In the genomic region with DNA sequence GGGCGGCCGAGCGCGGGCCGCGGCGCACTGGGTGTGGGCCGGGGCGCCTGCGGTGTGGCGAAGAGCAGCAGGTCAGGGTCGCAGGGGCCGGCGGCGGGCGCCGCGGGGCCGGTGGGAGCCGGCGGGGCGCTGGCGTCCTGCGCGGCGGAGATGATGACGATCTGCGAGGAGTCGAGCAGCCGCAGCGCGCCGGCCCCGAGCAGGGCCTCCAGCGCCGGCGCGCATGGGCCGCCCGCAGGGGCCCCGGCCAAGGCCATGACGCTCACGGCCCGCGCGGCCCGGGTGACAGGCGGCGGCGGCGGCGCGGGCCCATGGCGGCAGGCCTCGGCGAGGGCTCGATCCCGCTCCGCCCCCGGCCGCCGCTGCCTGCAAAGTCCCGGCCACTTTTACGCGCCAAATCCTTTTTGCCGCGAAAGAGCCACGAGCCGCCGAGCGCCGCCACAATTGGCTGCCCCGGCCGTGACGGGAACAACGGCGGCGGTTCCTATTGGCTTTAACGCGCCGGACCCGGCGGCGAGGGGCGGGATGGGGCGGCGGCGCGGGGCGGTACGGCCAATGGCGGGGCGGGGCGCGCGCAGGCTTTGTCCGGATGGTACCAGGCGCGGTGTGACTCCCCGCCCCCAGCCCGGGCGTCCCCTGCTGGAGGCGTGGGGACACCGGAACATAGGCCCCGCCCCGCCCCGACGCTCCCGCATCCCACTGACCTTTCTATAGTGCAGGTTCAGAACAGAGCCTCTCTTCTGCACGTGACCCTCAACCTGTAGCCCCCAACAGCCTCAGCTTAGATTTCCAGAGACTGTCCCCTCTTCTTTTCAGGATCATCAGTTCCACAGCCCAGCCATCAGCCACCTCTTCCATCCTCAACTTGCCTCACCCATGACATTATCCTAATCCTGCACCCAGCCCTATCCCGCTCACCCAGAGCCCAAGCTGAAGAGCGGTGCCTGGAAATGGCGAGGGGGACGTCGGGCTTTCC, we compare ENCODE assay signal across 2 cellular contexts.
A peak's percentile ranks its signal among the peaks of the same experiment; 100 is the strongest.
TF ChIP-seq lines count a peak whose summit lies in the region.

A gene with protein sequence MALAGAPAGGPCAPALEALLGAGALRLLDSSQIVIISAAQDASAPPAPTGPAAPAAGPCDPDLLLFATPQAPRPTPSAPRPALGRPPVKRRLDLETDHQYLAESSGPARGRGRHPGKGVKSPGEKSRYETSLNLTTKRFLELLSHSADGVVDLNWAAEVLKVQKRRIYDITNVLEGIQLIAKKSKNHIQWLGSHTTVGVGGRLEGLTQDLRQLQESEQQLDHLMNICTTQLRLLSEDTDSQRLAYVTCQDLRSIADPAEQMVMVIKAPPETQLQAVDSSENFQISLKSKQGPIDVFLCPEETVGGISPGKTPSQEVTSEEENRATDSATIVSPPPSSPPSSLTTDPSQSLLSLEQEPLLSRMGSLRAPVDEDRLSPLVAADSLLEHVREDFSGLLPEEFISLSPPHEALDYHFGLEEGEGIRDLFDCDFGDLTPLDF (minus strand): TSS at position 378 of the 976 bp plus-strand sequence. CDS start 121 bp downstream, at position 257.

TF ChIP-seq in A549, 52 proteins besides CTCF, POLR2A, EP300 and RAD21:
- TF ChIP-seq, protein P1, sequence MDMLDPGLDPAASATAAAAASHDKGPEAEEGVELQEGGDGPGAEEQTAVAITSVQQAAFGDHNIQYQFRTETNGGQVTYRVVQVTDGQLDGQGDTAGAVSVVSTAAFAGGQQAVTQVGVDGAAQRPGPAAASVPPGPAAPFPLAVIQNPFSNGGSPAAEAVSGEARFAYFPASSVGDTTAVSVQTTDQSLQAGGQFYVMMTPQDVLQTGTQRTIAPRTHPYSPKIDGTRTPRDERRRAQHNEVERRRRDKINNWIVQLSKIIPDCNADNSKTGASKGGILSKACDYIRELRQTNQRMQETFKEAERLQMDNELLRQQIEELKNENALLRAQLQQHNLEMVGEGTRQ (IDR thresholded peaks at IDR 0.05): peak; percentile 40
- TF ChIP-seq CHD2 (IDR thresholded peaks at IDR 0.05; ENCODE audit: low read length, partially characterized antibody): no peak
- TF ChIP-seq, protein P2, sequence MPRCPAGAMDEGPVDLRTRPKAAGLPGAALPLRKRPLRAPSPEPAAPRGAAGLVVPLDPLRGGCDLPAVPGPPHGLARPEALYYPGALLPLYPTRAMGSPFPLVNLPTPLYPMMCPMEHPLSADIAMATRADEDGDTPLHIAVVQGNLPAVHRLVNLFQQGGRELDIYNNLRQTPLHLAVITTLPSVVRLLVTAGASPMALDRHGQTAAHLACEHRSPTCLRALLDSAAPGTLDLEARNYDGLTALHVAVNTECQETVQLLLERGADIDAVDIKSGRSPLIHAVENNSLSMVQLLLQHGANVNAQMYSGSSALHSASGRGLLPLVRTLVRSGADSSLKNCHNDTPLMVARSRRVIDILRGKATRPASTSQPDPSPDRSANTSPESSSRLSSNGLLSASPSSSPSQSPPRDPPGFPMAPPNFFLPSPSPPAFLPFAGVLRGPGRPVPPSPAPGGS (IDR thresholded peaks at IDR 0.05): peak; percentile 47; the same call in 1 of the 3 replicates
- peak; percentile 48; the same call in 1 of the 2 replicates for TF ChIP-seq RFX5 (IDR thresholded peaks at IDR 0.05)
- TF ChIP-seq, protein P3, sequence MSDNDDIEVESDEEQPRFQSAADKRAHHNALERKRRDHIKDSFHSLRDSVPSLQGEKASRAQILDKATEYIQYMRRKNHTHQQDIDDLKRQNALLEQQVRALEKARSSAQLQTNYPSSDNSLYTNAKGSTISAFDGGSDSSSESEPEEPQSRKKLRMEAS (IDR thresholded peaks at IDR 0.05): peak; percentile 91
- no peak for TF ChIP-seq TFCP2L1 (CRISPR knock-in tag; IDR thresholded peaks at IDR 0.05)
- peak in 1 of 2 experiments; percentile 60; a peak in 1 of 5 replicates for TF ChIP-seq JUN (IDR thresholded peaks at IDR 0.05)
- TF ChIP-seq, protein P4, sequence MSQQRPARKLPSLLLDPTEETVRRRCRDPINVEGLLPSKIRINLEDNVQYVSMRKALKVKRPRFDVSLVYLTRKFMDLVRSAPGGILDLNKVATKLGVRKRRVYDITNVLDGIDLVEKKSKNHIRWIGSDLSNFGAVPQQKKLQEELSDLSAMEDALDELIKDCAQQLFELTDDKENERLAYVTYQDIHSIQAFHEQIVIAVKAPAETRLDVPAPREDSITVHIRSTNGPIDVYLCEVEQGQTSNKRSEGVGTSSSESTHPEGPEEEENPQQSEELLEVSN (IDR thresholded peaks at IDR 0.05; ENCODE audit: borderline replicate concordance, low read depth): peak; percentile 90
- TF ChIP-seq MYC (IDR thresholded peaks at IDR 0.05; ENCODE audit: borderline replicate concordance, low read length): 0 out of 2 replicates have a peak, but pooled peaks have one; percentile 23
- TF ChIP-seq, protein P5, sequence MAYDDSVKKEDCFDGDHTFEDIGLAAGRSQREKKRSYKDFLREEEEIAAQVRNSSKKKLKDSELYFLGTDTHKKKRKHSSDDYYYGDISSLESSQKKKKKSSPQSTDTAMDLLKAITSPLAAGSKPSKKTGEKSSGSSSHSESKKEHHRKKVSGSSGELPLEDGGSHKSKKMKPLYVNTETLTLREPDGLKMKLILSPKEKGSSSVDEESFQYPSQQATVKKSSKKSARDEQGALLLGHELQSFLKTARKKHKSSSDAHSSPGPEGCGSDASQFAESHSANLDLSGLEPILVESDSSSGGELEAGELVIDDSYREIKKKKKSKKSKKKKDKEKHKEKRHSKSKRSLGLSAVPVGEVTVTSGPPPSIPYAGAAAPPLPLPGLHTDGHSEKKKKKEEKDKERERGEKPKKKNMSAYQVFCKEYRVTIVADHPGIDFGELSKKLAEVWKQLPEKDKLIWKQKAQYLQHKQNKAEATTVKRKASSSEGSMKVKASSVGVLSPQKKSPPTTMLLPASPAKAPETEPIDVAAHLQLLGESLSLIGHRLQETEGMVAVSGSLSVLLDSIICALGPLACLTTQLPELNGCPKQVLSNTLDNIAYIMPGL (CRISPR knock-in tag; IDR thresholded peaks at IDR 0.05; ENCODE audit: borderline replicate concordance): no peak
TF ChIP-seq in A549: peak in this region for 7.

TF ChIP-seq in GM12878, 131 proteins besides CTCF, POLR2A, EP300 and RAD21 (continues in another document):
- TF ChIP-seq NFIC (IDR thresholded peaks at IDR 0.05; ENCODE audit: low read depth, low read length) (no peak), YBX1 (IDR thresholded peaks at IDR 0.05) (no peak), SP1 (IDR thresholded peaks at IDR 0.05; ENCODE audit: low read depth, low read length) (peak; percentile 88), JUNB (IDR thresholded peaks at IDR 0.05) (no peak), RAD51 (IDR thresholded peaks at IDR 0.05) (no peak; the same call in 1 of the 2 replicates), CBX3 (IDR thresholded peaks at IDR 0.05; ENCODE audit: borderline replicate concordance, low read depth) (no peak), HCFC1 (IDR thresholded peaks at IDR 0.05; ENCODE audit: low read length) (no peak), RB1 (IDR thresholded peaks at IDR 0.05; ENCODE audit: borderline replicate concordance) (peak; percentile 99), FOS (IDR thresholded peaks at IDR 0.05; ENCODE audit: borderline replicate concordance, extremely low read depth, insufficient read length) (peak; percentile 36), POU2F2 (IDR thresholded peaks at IDR 0.05; ENCODE audit: borderline replicate concordance, low read depth, low read length) (no peak), ATF7 (IDR thresholded peaks at IDR 0.05; ENCODE audit: low read depth) (no peak), HDGF (IDR thresholded peaks at IDR 0.05) (no peak), RBBP5 (conservative IDR thresholded peaks at IDR 0.05) (no peak), EGR1 (IDR thresholded peaks at IDR 0.05; ENCODE audit: borderline replicate concordance in 1 of 2, low read depth in 2 of 2, low read length in 2 of 2) (peak in 1 of 2 experiments; percentile 67; a peak in 1 of 3 replicates), ZNF217 (IDR thresholded peaks at IDR 0.05) (no peak), KAT2A (conservative IDR thresholded peaks at IDR 0.05; ENCODE audit: control insufficient read depth, low read depth, low read length) (no peak)
- TF ChIP-seq, protein P6, sequence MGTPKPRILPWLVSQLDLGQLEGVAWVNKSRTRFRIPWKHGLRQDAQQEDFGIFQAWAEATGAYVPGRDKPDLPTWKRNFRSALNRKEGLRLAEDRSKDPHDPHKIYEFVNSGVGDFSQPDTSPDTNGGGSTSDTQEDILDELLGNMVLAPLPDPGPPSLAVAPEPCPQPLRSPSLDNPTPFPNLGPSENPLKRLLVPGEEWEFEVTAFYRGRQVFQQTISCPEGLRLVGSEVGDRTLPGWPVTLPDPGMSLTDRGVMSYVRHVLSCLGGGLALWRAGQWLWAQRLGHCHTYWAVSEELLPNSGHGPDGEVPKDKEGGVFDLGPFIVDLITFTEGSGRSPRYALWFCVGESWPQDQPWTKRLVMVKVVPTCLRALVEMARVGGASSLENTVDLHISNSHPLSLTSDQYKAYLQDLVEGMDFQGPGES (IDR thresholded peaks at IDR 0.05): peak; percentile 75
- TF ChIP-seq, protein P7, sequence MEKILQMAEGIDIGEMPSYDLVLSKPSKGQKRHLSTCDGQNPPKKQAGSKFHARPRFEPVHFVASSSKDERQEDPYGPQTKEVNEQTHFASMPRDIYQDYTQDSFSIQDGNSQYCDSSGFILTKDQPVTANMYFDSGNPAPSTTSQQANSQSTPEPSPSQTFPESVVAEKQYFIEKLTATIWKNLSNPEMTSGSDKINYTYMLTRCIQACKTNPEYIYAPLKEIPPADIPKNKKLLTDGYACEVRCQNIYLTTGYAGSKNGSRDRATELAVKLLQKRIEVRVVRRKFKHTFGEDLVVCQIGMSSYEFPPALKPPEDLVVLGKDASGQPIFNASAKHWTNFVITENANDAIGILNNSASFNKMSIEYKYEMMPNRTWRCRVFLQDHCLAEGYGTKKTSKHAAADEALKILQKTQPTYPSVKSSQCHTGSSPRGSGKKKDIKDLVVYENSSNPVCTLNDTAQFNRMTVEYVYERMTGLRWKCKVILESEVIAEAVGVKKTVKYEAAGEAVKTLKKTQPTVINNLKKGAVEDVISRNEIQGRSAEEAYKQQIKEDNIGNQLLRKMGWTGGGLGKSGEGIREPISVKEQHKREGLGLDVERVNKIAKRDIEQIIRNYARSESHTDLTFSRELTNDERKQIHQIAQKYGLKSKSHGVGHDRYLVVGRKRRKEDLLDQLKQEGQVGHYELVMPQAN (conservative IDR thresholded peaks at IDR 0.05): peak; percentile 99
- TF ChIP-seq, protein P8, sequence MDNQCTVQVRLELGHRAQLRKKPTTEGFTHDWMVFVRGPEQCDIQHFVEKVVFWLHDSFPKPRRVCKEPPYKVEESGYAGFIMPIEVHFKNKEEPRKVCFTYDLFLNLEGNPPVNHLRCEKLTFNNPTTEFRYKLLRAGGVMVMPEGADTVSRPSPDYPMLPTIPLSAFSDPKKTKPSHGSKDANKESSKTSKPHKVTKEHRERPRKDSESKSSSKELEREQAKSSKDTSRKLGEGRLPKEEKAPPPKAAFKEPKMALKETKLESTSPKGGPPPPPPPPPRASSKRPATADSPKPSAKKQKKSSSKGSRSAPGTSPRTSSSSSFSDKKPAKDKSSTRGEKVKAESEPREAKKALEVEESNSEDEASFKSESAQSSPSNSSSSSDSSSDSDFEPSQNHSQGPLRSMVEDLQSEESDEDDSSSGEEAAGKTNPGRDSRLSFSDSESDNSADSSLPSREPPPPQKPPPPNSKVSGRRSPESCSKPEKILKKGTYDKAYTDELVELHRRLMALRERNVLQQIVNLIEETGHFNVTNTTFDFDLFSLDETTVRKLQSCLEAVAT (IDR thresholded peaks at IDR 0.05): no peak
- TF ChIP-seq, protein P9, sequence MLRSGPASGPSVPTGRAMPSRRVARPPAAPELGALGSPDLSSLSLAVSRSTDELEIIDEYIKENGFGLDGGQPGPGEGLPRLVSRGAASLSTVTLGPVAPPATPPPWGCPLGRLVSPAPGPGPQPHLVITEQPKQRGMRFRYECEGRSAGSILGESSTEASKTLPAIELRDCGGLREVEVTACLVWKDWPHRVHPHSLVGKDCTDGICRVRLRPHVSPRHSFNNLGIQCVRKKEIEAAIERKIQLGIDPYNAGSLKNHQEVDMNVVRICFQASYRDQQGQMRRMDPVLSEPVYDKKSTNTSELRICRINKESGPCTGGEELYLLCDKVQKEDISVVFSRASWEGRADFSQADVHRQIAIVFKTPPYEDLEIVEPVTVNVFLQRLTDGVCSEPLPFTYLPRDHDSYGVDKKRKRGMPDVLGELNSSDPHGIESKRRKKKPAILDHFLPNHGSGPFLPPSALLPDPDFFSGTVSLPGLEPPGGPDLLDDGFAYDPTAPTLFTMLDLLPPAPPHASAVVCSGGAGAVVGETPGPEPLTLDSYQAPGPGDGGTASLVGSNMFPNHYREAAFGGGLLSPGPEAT (IDR thresholded peaks at IDR 0.05; ENCODE audit: low read depth): no peak
- TF ChIP-seq, protein P10, sequence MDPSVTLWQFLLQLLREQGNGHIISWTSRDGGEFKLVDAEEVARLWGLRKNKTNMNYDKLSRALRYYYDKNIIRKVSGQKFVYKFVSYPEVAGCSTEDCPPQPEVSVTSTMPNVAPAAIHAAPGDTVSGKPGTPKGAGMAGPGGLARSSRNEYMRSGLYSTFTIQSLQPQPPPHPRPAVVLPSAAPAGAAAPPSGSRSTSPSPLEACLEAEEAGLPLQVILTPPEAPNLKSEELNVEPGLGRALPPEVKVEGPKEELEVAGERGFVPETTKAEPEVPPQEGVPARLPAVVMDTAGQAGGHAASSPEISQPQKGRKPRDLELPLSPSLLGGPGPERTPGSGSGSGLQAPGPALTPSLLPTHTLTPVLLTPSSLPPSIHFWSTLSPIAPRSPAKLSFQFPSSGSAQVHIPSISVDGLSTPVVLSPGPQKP (IDR thresholded peaks at IDR 0.05; ENCODE audit: low read depth, low read length): no peak
- TF ChIP-seq, protein P11, sequence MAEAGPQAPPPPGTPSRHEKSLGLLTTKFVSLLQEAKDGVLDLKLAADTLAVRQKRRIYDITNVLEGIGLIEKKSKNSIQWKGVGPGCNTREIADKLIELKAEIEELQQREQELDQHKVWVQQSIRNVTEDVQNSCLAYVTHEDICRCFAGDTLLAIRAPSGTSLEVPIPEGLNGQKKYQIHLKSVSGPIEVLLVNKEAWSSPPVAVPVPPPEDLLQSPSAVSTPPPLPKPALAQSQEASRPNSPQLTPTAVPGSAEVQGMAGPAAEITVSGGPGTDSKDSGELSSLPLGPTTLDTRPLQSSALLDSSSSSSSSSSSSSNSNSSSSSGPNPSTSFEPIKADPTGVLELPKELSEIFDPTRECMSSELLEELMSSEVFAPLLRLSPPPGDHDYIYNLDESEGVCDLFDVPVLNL (IDR thresholded peaks at IDR 0.05; ENCODE audit: low read depth, low read length): peak; percentile 90
- TF ChIP-seq, protein P3 (IDR thresholded peaks at IDR 0.05; ENCODE audit: low read depth, low read length): peak; percentile 72
- TF ChIP-seq, protein P12, sequence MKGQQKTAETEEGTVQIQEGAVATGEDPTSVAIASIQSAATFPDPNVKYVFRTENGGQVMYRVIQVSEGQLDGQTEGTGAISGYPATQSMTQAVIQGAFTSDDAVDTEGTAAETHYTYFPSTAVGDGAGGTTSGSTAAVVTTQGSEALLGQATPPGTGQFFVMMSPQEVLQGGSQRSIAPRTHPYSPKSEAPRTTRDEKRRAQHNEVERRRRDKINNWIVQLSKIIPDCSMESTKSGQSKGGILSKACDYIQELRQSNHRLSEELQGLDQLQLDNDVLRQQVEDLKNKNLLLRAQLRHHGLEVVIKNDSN (IDR thresholded peaks at IDR 0.05; ENCODE audit: borderline replicate concordance, extremely low read length, insufficient read depth, low read depth, low read length): peak; percentile 66
